Comparison of ENCODE assay signal across 7 cellular contexts in the genomic region with DNA sequence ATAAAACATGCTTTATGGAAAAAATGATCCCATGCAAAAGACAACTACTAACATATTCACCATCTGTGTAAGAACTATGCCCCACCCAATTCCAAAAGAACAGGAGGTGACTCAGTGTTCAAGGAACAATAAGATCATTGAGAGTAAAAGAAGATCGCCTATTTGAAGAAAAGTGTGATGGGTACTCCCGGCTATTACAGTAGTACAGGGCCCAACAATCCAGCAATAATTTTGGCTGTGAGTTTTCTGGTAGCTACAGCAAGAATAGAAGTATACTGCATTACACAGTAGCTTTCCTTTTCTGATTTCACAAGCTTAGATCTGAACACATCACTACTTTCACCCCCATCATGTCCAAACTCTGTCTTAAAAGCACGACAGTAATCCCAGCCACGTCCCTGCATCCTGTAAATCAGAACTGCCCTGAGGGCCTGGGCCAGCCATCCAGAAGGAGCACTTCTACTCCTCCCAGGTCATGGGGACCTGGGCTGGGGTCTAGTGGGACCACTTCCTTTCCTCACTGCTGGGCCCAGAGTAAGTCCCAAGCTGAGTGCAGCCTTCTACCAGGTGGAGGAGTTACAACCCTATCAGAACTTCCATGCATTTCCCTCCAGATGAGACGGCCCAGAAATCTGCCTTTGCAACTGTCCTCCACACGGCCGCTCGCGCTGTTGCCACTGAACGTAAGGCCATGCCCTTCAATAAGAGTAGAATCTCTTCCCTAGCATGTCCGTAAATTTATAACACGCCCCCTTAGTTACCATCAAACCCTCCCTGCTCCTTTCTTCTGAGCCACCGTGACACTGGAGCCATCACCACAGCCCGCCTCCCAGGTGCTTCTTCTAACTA. TPM values are rescaled to one million over a fixed set of nuclear protein-coding genes. Genes with fewer than 3 reads are reported as not detected.
DNase-seq lines count a peak whose midpoint lies in the region; ATAC-seq and TF ChIP-seq lines count a peak whose summit lies in the region.

No MANE protein-coding gene starts in this region.

- peak overlapping the region; percentile 80 for H3K27ac ChIP-seq in HL-60 (replicated peaks)

- intact Hi-C loops in sciatic nerve (cut with DNase I): no loop called here

- TF ChIP-seq CTCF in HL-60 (IDR thresholded peaks at IDR 0.05; ENCODE audit: insufficient read depth, low read length): no peak

- no peaks in the 10 kb centered on the region for H3K27me3 ChIP-seq in HL-60 (ENCODE audit: insufficient read depth, poor library complexity, severe bottlenecking)

- peak; percentile 73 for ATAC-seq in sciatic nerve
- ATAC-seq in HG02852 (IDR thresholded peaks at IDR 0.05; ENCODE audit: unreplicated experiment): no peak

- no peak overlapping the region for H3K4me3 ChIP-seq in HL-60 (replicated peaks; ENCODE audit: insufficient read depth, low read length)

- DNase-seq in HL-60 (ENCODE audit: low read depth in 1 of 2, low spot score in 1 of 2) (peak in 1 of 2 experiments; percentile 11), SW480 (ENCODE audit: low spot score) (peak; percentile 94), fibroblast of gingiva (ENCODE audit: low read depth) (peak; percentile 68), sciatic nerve (ENCODE audit: low spot score) (no peak), NCI-H128 (lab: John Stamatoyannopoulos, UW; ENCODE audit: unreplicated experiment) (no peak), mucosa of gallbladder (ENCODE audit: low spot score) (no peak)

RNA-seq across cellular contexts. Expression of gene ESYT2, which starts 7.9 kb away (rescaled TPM):
- total RNA-seq in sciatic nerve: 103 TPM
- 62.6 TPM for total RNA-seq in mucosa of gallbladder

RNA-seq across cellular contexts. Expression of gene DYNC2I1, which starts 35.0 kb away (rescaled TPM):
- total RNA-seq in sciatic nerve (29.6 TPM), mucosa of gallbladder (21.6 TPM)

Comparison
In these comparisons a context has a peak if more than half of its experiments do, and no peak if none do; other contexts are left out.
1. DNase-seq: peak in SW480 (single experiment) and fibroblast of gingiva (single experiment); none in sciatic nerve (single experiment), NCI-H128 (single experiment) and mucosa of gallbladder (single experiment).